8 cellular contexts compared by ENCODE assay signal in genomic region chr17:6005939-6006338, GRCh38.
"Had no signal": no experiment of that assay in that cellular context is flagged by ENCODE, and none has a peak within 500 bp of the region (broad histone marks: within the 10 kb centered on the region; RNA-seq: fewer than 3 reads in every experiment).

No MANE protein-coding gene starts in this region.

- H3K9ac ChIP-seq: KMS-11 had no signal

- H3K4me3 ChIP-seq: K562 had no signal

- H3K4me1 Mint-ChIP-seq: IgD-negative memory B cell had no signal

- H3K4me2 ChIP-seq: KMS-11 had no signal

- DNase-seq: IMR-90, KBM-7, KG1 had no signal

- ATAC-seq: HepG2, K562 had no signal

- H3K27ac Mint-ChIP-seq: IgD-negative memory B cell had no signal

- H3K27ac ChIP-seq: HL-60, KMS-11 had no signal

- H3K36me3 Mint-ChIP-seq: IgD-negative memory B cell had no signal
